In the genomic region with DNA sequence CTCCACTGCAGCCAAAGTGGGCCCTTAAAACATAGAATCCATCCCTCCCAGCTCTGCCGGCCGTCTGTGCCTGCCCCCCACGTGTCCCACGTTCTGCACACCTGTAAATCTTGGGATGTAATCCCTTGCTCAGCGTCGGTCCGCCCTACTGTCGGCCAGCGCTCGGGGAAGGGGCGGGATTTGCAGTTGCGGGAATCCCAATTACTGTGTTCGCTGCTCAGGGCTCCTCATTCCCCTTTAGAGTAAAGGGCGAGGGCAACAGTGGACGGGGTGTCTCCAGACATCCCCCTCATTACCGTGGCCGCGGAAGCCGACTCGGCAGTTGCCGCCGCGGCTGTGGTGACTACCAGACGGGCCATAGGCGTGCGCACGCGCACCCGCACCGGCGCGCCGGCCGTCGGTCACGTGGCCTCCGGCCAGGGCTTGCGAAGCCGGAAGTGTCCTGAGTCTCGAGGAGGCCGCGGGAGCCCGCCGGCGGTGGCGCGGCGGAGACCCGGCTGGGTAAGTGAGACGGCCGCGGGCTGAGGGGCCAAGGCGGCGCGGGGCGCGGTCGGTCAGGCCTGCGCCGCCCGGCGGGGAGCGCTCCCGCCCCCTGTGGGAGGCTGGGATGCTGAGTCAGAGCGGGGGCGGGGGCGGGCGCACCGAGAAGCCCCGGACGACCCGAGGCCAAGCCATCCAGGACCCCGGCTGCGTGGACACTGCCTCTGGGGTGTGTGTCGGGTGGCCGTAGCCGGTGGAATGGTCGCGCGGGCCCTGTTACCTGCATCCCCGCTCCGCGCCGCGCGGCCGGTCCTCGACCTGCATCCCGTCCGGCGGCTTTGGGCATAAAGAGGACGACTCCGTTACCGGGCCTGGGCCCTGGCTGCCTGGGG, we compare ENCODE assay signal across 8 cellular contexts. TPM values are rescaled to one million over a fixed set of nuclear protein-coding genes. Genes with fewer than 3 reads are reported as not detected.
DNase-seq lines count a peak whose midpoint lies in the region; ATAC-seq and TF ChIP-seq lines count a peak whose summit lies in the region.

A gene (plus strand): TSS at position 434 of the 872 bp plus-strand sequence. CDS start 3,751 bp downstream, outside the sequence.

- no peaks in the 10 kb centered on the region for H3K27me3 ChIP-seq in heart right ventricle

- TF ChIP-seq CTCF in GM10266 (IDR thresholded peaks at IDR 0.05; ENCODE audit: control insufficient read depth, insufficient read depth, low read depth, missing control alignments), result no peak
- peak in 3 of 9 donors; percentile 16 to 45 (median 35) for TF ChIP-seq CTCF in heart right ventricle (IDR thresholded peaks at IDR 0.05)
- TF ChIP-seq CTCF in progenitor cell of endocrine pancreas (IDR thresholded peaks at IDR 0.05; ENCODE audit: unreplicated experiment), result peak; percentile 24

- DNase-seq in GM10266 (ENCODE audit: extremely low spot score) (peak; percentile 91), HEK293T (ENCODE audit: extremely low spot score) (peak; percentile 91), MV-4-11 (lab: John Stamatoyannopoulos, UW) (peak; percentile 78), SW 1271 (lab: John Stamatoyannopoulos, UW) (peak; percentile 51 to 78), heart right ventricle (peak; percentile 84 to 93), progenitor cell of endocrine pancreas (ENCODE audit: low spot score, unreplicated experiment) (peak; percentile 87), ureter (ENCODE audit: low spot score) (peak; percentile 91)

- 0% methylated on average over 79 to 94 of the region's 94 CpGs for WGBS in adipose tissue, 3 donors
- WGBS in heart right ventricle, 2 donors, result 0% methylated on average over 82 to 94 of the region's 94 CpGs

- H3K4me3 Mint-ChIP-seq in progenitor cell of endocrine pancreas (ENCODE audit: low read depth), result peak within 1 kb of the TSS; percentile 95

- H3K4me1 Mint-ChIP-seq in progenitor cell of endocrine pancreas (ENCODE audit: low read depth), result peaks cover 22% of the 10 kb centered on the region

- peak within 1 kb of the TSS; percentile 75 to 98 (median 92) for H3K4me3 ChIP-seq in heart right ventricle

- H3K36me3 ChIP-seq in heart right ventricle, result peaks cover 0 to 34% (median 0%) of the 10 kb centered on the region in 9 donors

- H3K27ac ChIP-seq in adipose tissue (ENCODE audit: low read depth, low read length), result peak within 1 kb of the TSS; percentile 94
- peak within 1 kb of the TSS; percentile 92 to 98 (median 96) for H3K27ac ChIP-seq in heart right ventricle

- CTCF ChIA-PET in HEK293T (lab: Yijun Ruan, JAX), result no interaction called here

- intact Hi-C loops in heart right ventricle (cut with DNase I), result loop anchor here in 1 of 10 donors (5.0 to 10.0 kb wide), 2 partner anchors 45 to 243 kb away; no protein-coding TSS in a partner anchor

- peak within 1 kb of the TSS; percentile 97 for H3K27ac Mint-ChIP-seq in progenitor cell of endocrine pancreas

- peaks cover 7% of the 10 kb centered on the region for H3K36me3 Mint-ChIP-seq in progenitor cell of endocrine pancreas (ENCODE audit: insufficient read depth)

- H3K9me3 ChIP-seq in heart right ventricle, result no peaks in the 10 kb centered on the region

- peak; percentile 95 to 99 (median 97) for ATAC-seq in heart right ventricle

- POLR2A ChIA-PET in HEK293T (lab: Yijun Ruan, JAX), result interaction anchor here (0.8 to 1.2 kb wide), 2 partner anchors 15 to 237 kb away, joined by 3 to 4 read pairs; no protein-coding TSS in a partner anchor

- H3K9me3 Mint-ChIP-seq in progenitor cell of endocrine pancreas (ENCODE audit: low read depth), result no peaks in the 10 kb centered on the region

- H3K27me3 Mint-ChIP-seq in progenitor cell of endocrine pancreas, result no peaks in the 10 kb centered on the region

- peaks cover 0 to 46% (median 26%) of the 10 kb centered on the region in 9 donors for H3K4me1 ChIP-seq in heart right ventricle

TF ChIP-seq in HEK293T, 16 proteins besides CTCF, POLR2A, EP300 and RAD21:
- no peak for TF ChIP-seq SUZ12 (IDR thresholded peaks at IDR 0.05)
- TF ChIP-seq, protein P1, sequence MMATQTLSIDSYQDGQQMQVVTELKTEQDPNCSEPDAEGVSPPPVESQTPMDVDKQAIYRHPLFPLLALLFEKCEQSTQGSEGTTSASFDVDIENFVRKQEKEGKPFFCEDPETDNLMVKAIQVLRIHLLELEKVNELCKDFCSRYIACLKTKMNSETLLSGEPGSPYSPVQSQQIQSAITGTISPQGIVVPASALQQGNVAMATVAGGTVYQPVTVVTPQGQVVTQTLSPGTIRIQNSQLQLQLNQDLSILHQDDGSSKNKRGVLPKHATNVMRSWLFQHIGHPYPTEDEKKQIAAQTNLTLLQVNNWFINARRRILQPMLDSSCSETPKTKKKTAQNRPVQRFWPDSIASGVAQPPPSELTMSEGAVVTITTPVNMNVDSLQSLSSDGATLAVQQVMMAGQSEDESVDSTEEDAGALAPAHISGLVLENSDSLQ (IDR thresholded peaks at IDR 0.05), result peak; percentile 51
- TF ChIP-seq BHLHE40 (IDR thresholded peaks at IDR 0.05; ENCODE audit: borderline replicate concordance), result no peak
- TF ChIP-seq LEF1 (IDR thresholded peaks at IDR 0.05; ENCODE audit: borderline replicate concordance), result no peak
- peak; percentile 66 for TF ChIP-seq ELF4 (IDR thresholded peaks at IDR 0.05)
- TF ChIP-seq L3MBTL2 (conservative IDR thresholded peaks at IDR 0.05), result peak; percentile 47

RNA-seq across cellular contexts. Expression of the gene that starts here (rescaled TPM):
- polyA plus RNA-seq in adipose tissue, result 10 to 100 TPM in 2 of 3 donors, 1 to 10 TPM in 1; 4.1 to 17.4 (median 11.1) TPM
- total RNA-seq in heart right ventricle, result 10 to 100 TPM in 9 of 10 donors, 1 to 10 TPM in 1; 9.0 to 15.1 (median 10.5) TPM
- polyA plus RNA-seq in heart right ventricle, result 1 to 10 TPM; 8.2 to 9.7 TPM
- total RNA-seq in progenitor cell of endocrine pancreas, result 20.2 and 20.4 TPM in 2 replicates
- total RNA-seq in ureter, result 26.1 TPM

Comparison
In these comparisons a context has a peak if more than half of its experiments do, and no peak if none do; other contexts are left out.
1. Peak in every context shown above with its lines: DNase-seq, ATAC-seq, H3K4me3 ChIP-seq and H3K27ac ChIP-seq.